In the genomic region with DNA sequence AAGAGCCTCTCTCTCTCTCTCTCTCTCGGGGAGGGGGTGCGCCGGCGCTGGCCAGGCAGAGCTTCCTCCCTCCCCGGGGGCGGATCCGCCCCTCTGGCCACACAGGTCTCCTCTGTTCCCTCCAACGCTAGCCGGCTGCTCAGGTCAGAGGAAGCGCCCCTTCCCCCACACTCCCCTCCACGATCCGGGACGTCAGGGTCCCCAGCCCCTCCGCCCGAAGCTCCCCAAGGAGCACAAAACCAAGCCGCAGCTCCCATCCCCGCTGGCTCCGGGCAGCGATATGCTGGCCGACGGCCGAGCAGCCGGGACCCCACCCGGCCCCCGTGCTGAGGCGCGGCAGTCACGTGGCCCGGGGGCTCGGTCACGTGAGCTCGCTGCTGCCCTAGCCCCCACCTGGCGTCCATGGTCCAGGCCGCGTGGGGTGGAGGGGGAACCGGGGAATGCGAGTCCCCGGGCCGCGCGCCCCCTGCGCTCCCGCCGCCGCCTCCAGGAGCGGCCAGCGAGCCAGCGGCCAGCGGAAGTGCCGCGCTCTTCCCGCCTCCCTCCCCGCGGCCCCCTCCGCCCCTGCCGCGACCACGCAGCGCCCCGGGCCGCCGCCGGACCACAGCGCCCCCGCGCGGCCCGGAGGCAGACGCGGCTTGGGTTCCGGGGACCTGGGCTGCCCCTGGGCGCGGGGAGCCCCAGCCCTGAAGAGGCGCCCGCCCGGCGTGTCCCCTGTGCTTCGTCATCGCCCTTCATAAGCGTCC, we compare ENCODE assay signal across 8 cellular contexts. TPM values are rescaled to one million over a fixed set of nuclear protein-coding genes. Genes with fewer than 3 reads are reported as not detected.
DNase-seq lines count a peak whose midpoint lies in the region; ATAC-seq lines count a peak whose summit lies in the region.

Gene SLC35B2 (minus strand): TSS at position 522 of the 746 bp plus-strand sequence. CDS start 118 bp downstream, at position 404.

- H3K9ac ChIP-seq in mucosa of rectum (ENCODE audit: low read depth in 1 of 2, low read length in 2 of 2) (peak within 1 kb of the TSS; percentile 75 to 82), stomach smooth muscle (ENCODE audit: low read length in 2 of 2) (peak within 1 kb of the TSS; percentile 73 to 74)

- peak; percentile 80 to 82 for ATAC-seq in CD4-positive, CD25-positive, alpha-beta regulatory T cell (ENCODE audit: low read depth in 2 of 2)
- ATAC-seq in HG03439 (IDR thresholded peaks at IDR 0.05; ENCODE audit: unreplicated experiment) (peak; percentile 42), esophagus mucosa (peak; percentile 69)
- peak; percentile 53 to 60 for ATAC-seq in activated T-cell treated with anti-CD3 and anti-CD28 coated beads, Interleukin-2, amount 50 U/mL, for 4 hours

- H3K9me3 Mint-ChIP-seq in CD4-positive, CD25-positive, alpha-beta regulatory T cell, result no peaks in the 10 kb centered on the region
- no peaks in the 10 kb centered on the region for H3K9me3 Mint-ChIP-seq in activated T-cell treated with anti-CD3 and anti-CD28 coated beads, Interleukin-2, amount 50 U/mL, for 4 hours

- peaks cover 30% of the 10 kb centered on the region for H3K4me1 ChIP-seq in CD4-positive, CD25-positive, alpha-beta regulatory T cell (ENCODE audit: control insufficient read depth, insufficient read depth, low read length, poor library complexity, severe bottlenecking)
- H3K4me1 ChIP-seq in mucosa of rectum (ENCODE audit: control insufficient read depth in 2 of 2, insufficient read depth in 2 of 2, low read length in 2 of 2) (peaks cover 16 to 23% of the 10 kb centered on the region in 2 donors), stomach smooth muscle (ENCODE audit: control insufficient read depth, insufficient read depth, low read length) (peaks cover 21% of the 10 kb centered on the region)

- peak within 1 kb of the TSS; percentile 90 to 98 (median 94) for H3K4me3 Mint-ChIP-seq in CD4-positive, CD25-positive, alpha-beta regulatory T cell
- H3K4me3 Mint-ChIP-seq in activated T-cell treated with anti-CD3 and anti-CD28 coated beads, Interleukin-2, amount 50 U/mL, for 4 hours, result peak within 1 kb of the TSS; percentile 94

- no peaks in the 10 kb centered on the region for H3K27me3 Mint-ChIP-seq in CD4-positive, CD25-positive, alpha-beta regulatory T cell
- H3K27me3 Mint-ChIP-seq in activated T-cell treated with anti-CD3 and anti-CD28 coated beads, Interleukin-2, amount 50 U/mL, for 4 hours (ENCODE audit: low read depth), result no peaks in the 10 kb centered on the region

- no peaks in the 10 kb centered on the region for H3K27me3 ChIP-seq in CD4-positive, CD25-positive, alpha-beta regulatory T cell (ENCODE audit: control insufficient read depth, insufficient read depth, low read length)
- H3K27me3 ChIP-seq in mucosa of rectum (ENCODE audit: control insufficient read depth in 2 of 2, insufficient read depth in 2 of 2, low read length in 2 of 2) (no peaks in the 10 kb centered on the region), stomach smooth muscle (ENCODE audit: control insufficient read depth in 1 of 2, insufficient read depth in 2 of 2, low read length in 2 of 2) (no peaks in the 10 kb centered on the region)

- peak within 1 kb of the TSS; percentile 67 for H3K4me3 ChIP-seq in CD4-positive, CD25-positive, alpha-beta regulatory T cell (ENCODE audit: low read depth, low read length)
- H3K4me3 ChIP-seq in mucosa of rectum (ENCODE audit: low read length in 2 of 2) (peak within 1 kb of the TSS; percentile 73 to 81), stomach smooth muscle (ENCODE audit: low read length in 2 of 2) (peak within 1 kb of the TSS; percentile 79 to 89)

- H3K27ac Mint-ChIP-seq in CD4-positive, CD25-positive, alpha-beta regulatory T cell, result peak within 1 kb of the TSS; percentile 91 to 95 (median 94)

- peaks cover 4 to 65% (median 42%) of the 10 kb centered on the region in 4 donors for H3K4me1 Mint-ChIP-seq in CD4-positive, CD25-positive, alpha-beta regulatory T cell
- H3K4me1 Mint-ChIP-seq in activated T-cell treated with anti-CD3 and anti-CD28 coated beads, Interleukin-2, amount 50 U/mL, for 4 hours (ENCODE audit: low read depth), result peaks cover 69% of the 10 kb centered on the region

- H3K36me3 ChIP-seq in CD4-positive, CD25-positive, alpha-beta regulatory T cell (ENCODE audit: control insufficient read depth, insufficient read depth, low read length), result peaks cover 53% of the 10 kb centered on the region
- H3K36me3 ChIP-seq in mucosa of rectum (ENCODE audit: control insufficient read depth in 2 of 2, insufficient read depth in 2 of 2, low read length in 2 of 2), result peaks cover 35 to 47% of the 10 kb centered on the region in 2 donors
- peaks cover 22 to 35% of the 10 kb centered on the region in 2 donors for H3K36me3 ChIP-seq in stomach smooth muscle (ENCODE audit: control insufficient read depth in 2 of 2, insufficient read depth in 2 of 2, low read length in 2 of 2)

- H3K27ac ChIP-seq in CD4-positive, CD25-positive, alpha-beta regulatory T cell (ENCODE audit: insufficient read depth, low read length, poor library complexity, severe bottlenecking), result peak within 1 kb of the TSS; percentile 80
- peak within 1 kb of the TSS; percentile 81 to 88 for H3K27ac ChIP-seq in mucosa of rectum (ENCODE audit: low read depth in 2 of 2, low read length in 2 of 2)
- peak within 1 kb of the TSS; percentile 69 for H3K27ac ChIP-seq in stomach smooth muscle (ENCODE audit: low read length)

- peaks cover 23% of the 10 kb centered on the region for H3K36me3 Mint-ChIP-seq in CD4-positive, CD25-positive, alpha-beta regulatory T cell
- H3K36me3 Mint-ChIP-seq in activated T-cell treated with anti-CD3 and anti-CD28 coated beads, Interleukin-2, amount 50 U/mL, for 4 hours (ENCODE audit: insufficient read depth), result peaks cover 54% of the 10 kb centered on the region

- H3K9me3 ChIP-seq in CD4-positive, CD25-positive, alpha-beta regulatory T cell (ENCODE audit: control insufficient read depth in 2 of 2, low read length in 2 of 2), result no peaks in the 10 kb centered on the region
- no peaks in the 10 kb centered on the region for H3K9me3 ChIP-seq in mucosa of rectum (ENCODE audit: control insufficient read depth in 2 of 2, low read length in 2 of 2)
- no peaks in the 10 kb centered on the region for H3K9me3 ChIP-seq in stomach smooth muscle (ENCODE audit: control insufficient read depth in 2 of 2, low read length in 2 of 2)

- DNase-seq in CD4-positive, CD25-positive, alpha-beta regulatory T cell, result peak; percentile 56 to 76 (median 73)
- DNase-seq in GM19238 (ENCODE audit: insufficient read length, low spot score) (peak; percentile 75), NOMO-1 treated with dmso at 0.1 percent for 144 hours (lab: John Stamatoyannopoulos, UW; ENCODE audit: unreplicated experiment) (peak; percentile 48)
- peak; percentile 56 for DNase-seq in activated T-cell treated with anti-CD3 and anti-CD28 coated beads, Interleukin-2, amount 50 U/mL, for 4 hours

RNA-seq across cellular contexts. Expression of gene SLC35B2, which starts in this region (rescaled TPM):
- total RNA-seq in CD4-positive, CD25-positive, alpha-beta regulatory T cell, result 14.8 TPM
- polyA plus RNA-seq in CD4-positive, CD25-positive, alpha-beta regulatory T cell, result 10 to 100 TPM; 33.0 to 42.4 (median 36.8) TPM
- 10 to 100 TPM; 35.0 to 42.5 (median 40.8) TPM for total RNA-seq in activated T-cell treated with anti-CD3 and anti-CD28 coated beads, Interleukin-2, amount 50 U/mL, for 4 hours
- 15.7 TPM for total RNA-seq in esophagus mucosa

Comparison
In these comparisons a context has a peak if more than half of its experiments do, and no peak if none do; other contexts are left out.
1. Peak in every context shown above with its lines: DNase-seq, ATAC-seq, H3K4me3 ChIP-seq and H3K27ac ChIP-seq.